ENCODE assay signal across 8 cellular contexts in the genomic region with DNA sequence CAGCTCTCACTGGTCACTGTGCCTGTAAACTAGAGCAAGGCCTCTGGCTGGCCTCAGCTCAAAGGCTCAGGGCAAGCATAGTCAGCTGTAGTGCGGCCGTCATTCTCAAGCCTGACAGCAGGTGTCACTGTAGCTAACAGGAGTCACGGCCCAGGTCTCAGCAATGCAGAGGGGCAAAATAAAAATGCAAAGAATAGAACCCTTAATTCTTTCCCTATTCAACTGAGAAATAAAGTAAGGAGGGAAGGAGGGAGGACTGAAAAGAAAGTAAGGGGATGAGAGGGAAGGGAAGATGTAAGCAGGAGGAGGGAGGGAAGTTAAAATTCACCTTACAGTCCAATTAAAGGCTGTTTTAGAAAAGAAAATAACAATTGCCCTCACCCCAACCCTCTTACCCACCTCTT.
DNase-seq lines count a peak whose midpoint lies in the region; ATAC-seq and TF ChIP-seq lines count a peak whose summit lies in the region.

No MANE protein-coding gene starts in this region.

- H3K36me3 ChIP-seq in left lung: peaks cover 0 to 17% of the 10 kb centered on the region in 2 donors

- H3K4me1 ChIP-seq in left lung: peaks cover 41 to 95% of the 10 kb centered on the region in 2 donors

- ATAC-seq in GM19351 (IDR thresholded peaks at IDR 0.05; ENCODE audit: unreplicated experiment) (peak; percentile 45), left lung (peak; percentile 81), HG02870 (IDR thresholded peaks at IDR 0.05; ENCODE audit: unreplicated experiment) (no peak)

- H3K27me3 ChIP-seq in left lung: no peaks in the 10 kb centered on the region

- H3K4me3 ChIP-seq in left lung: no peak overlapping the region

- H3K9me3 ChIP-seq in left lung: no peaks in the 10 kb centered on the region

- DNase-seq in AG20443 (ENCODE audit: low spot score) (peak; percentile 78), NCI-H2196 (lab: John Stamatoyannopoulos, UW; ENCODE audit: unreplicated experiment) (peak; percentile 76), cerebellar cortex (ENCODE audit: low spot score) (peak; percentile 83), left lung (peak; percentile 79 to 86)
- peak; percentile 70 to 71 for DNase-seq in activated CD4-positive, alpha-beta T cell treated with anti-CD3 and anti-CD28 coated beads for 24 hours (ENCODE audit: low read depth in 2 of 2)
- peak; percentile 68 to 74 for DNase-seq in stimulated activated CD4-positive, alpha-beta T cell treated with anti-CD3 and anti-CD28 coated beads, Interleukin-4, amount 100 ng/mL, for 48 hours (ENCODE audit: low read depth in 2 of 2)

- peak; percentile 76 to 86 for TF ChIP-seq CTCF in left lung (IDR thresholded peaks at IDR 0.05)

- H3K27ac ChIP-seq in left lung: peak overlapping the region in 1 of 2 donors; percentile 85

- intact Hi-C loops in left lung (cut with DNase I): loop anchor here in 1 of 2 donors (5.0 kb wide), 1 partner anchor 111 kb away; no protein-coding TSS in a partner anchor
